ENCODE assay signal across 31 cellular contexts in the genomic region with DNA sequence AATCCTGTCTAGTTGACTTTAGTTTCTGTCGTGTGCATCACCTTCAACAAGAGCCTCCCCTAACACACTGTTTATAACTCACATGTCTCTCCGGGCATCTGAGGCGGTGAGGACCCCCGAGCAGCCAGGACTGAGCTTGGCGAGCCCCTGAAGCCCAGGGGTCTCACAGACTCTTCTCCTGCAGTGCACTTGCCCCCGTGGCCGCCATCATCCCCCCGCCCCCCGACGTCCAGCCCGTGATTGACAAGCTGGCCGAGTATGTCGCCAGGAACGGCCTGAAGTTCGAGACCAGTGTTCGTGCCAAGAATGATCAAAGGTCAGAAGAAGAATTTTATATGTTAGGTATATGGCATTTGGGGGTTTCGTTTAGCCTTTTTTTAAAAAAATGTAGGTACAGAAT.
"Had no signal": no experiment of that assay in that cellular context is flagged by ENCODE, and none has a peak within 500 bp of the region (broad histone marks: within the 10 kb centered on the region; RNA-seq: fewer than 3 reads in every experiment).

No MANE protein-coding gene starts in this region.

- H3K4me1 ChIP-seq: adrenal gland, body of pancreas, esophagus squamous epithelium, gastroesophageal sphincter had no signal

- H3K27me3 Mint-ChIP-seq: activated CD4-positive, alpha-beta memory T cell treated with anti-CD3 and anti-CD28 coated beads for 36 hours; activated CD4-positive, alpha-beta T cell treated with anti-CD3 and anti-CD28 coated beads for 36 hours; activated CD4-positive, alpha-beta T cell treated with anti-CD3 and anti-CD28 coated beads, Interleukin-2, amount 10 ng/mL, durations not matched to agents 24 days and 14 days; activated naive CD4-positive, alpha-beta T cell treated with anti-CD3 and anti-CD28 coated beads, Interleukin-2, amount 10 ng/mL, durations not matched to agents 7 days and 5 days; activated naive CD8-positive, alpha-beta T cell treated with anti-CD3 and anti-CD28 coated beads for 36 hours; activated naive CD8-positive, alpha-beta T cell treated with anti-CD3 and anti-CD28 coated beads, Interleukin-2, amount 50 U/mL, for 24 hours; dendritic cell treated with granulocyte-macrophage colony-stimulating factor and Interleukin-4, amounts not matched to agents 40 ng/mL and 50 ng/mL, for 4 days; T-helper 17 cell had no signal

- H3K4me3 ChIP-seq: adrenal gland, body of pancreas, coronary artery, dorsolateral prefrontal cortex, esophagus squamous epithelium, gastroesophageal sphincter, heart right ventricle had no signal

- ATAC-seq: activated CD4-positive, alpha-beta T cell treated with anti-CD3 and anti-CD28 coated beads for 36 hours; activated CD8-positive, alpha-beta T cell treated with anti-CD3 and anti-CD28 coated beads, Interleukin-2, amount 10 ng/mL, durations not matched to agents 7 days and 5 days; activated naive CD8-positive, alpha-beta T cell treated with anti-CD3 and anti-CD28 coated beads, Interleukin-2, amount 50 U/mL, for 24 hours; activated T-cell treated with anti-CD3 and anti-CD28 coated beads, Interleukin-2, amount 50 U/mL, for 72 hours; body of pancreas; gastroesophageal sphincter; heart right ventricle; T-helper 17 cell had no signal

- H3K4me1 Mint-ChIP-seq: activated naive CD8-positive, alpha-beta T cell treated with anti-CD3 and anti-CD28 coated beads, Interleukin-2, amount 50 U/mL, for 24 hours had no signal

- H3K27me3 ChIP-seq: adrenal gland, body of pancreas, dorsolateral prefrontal cortex, esophagus squamous epithelium, gastroesophageal sphincter, heart right ventricle had no signal

- H3K9me3 ChIP-seq: adrenal gland, body of pancreas, esophagus squamous epithelium, gastroesophageal sphincter, heart right ventricle had no signal

- H3K27ac Mint-ChIP-seq: activated CD4-positive, alpha-beta memory T cell treated with anti-CD3 and anti-CD28 coated beads for 36 hours; activated CD4-positive, alpha-beta T cell treated with anti-CD3 and anti-CD28 coated beads for 36 hours; activated CD4-positive, alpha-beta T cell treated with anti-CD3 and anti-CD28 coated beads, Interleukin-2, amount 10 ng/mL, durations not matched to agents 24 days and 14 days; activated CD8-positive, alpha-beta T cell treated with anti-CD3 and anti-CD28 coated beads, Interleukin-2, amount 10 ng/mL, durations not matched to agents 7 days and 5 days; activated naive CD4-positive, alpha-beta T cell treated with anti-CD3 and anti-CD28 coated beads, Interleukin-2, amount 10 ng/mL, durations not matched to agents 7 days and 5 days; activated naive CD8-positive, alpha-beta T cell treated with anti-CD3 and anti-CD28 coated beads for 36 hours; activated naive CD8-positive, alpha-beta T cell treated with anti-CD3 and anti-CD28 coated beads, Interleukin-2, amount 50 U/mL, for 24 hours; activated T-cell treated with anti-CD3 and anti-CD28 coated beads, Interleukin-2, amount 50 U/mL, for 72 hours; dendritic cell treated with granulocyte-macrophage colony-stimulating factor and Interleukin-4, amounts not matched to agents 40 ng/mL and 50 ng/mL, for 4 days; T-helper 17 cell; T-helper 2 cell treated with Interferon-gamma antibody and Interleukin-4, amounts not matched to agents 5 μg/mL and 100 μg/mL, for 36 hours had no signal

- H3K4me3 Mint-ChIP-seq: activated CD4-positive, alpha-beta memory T cell treated with anti-CD3 and anti-CD28 coated beads for 36 hours; activated CD4-positive, alpha-beta T cell treated with anti-CD3 and anti-CD28 coated beads for 36 hours; activated CD4-positive, alpha-beta T cell treated with anti-CD3 and anti-CD28 coated beads, Interleukin-2, amount 10 ng/mL, durations not matched to agents 24 days and 14 days; activated CD8-positive, alpha-beta T cell treated with anti-CD3 and anti-CD28 coated beads, Interleukin-2, amount 10 ng/mL, durations not matched to agents 7 days and 5 days; activated naive CD4-positive, alpha-beta T cell treated with anti-CD3 and anti-CD28 coated beads, Interleukin-2, amount 10 ng/mL, durations not matched to agents 7 days and 5 days; activated naive CD8-positive, alpha-beta T cell treated with anti-CD3 and anti-CD28 coated beads for 36 hours; activated naive CD8-positive, alpha-beta T cell treated with anti-CD3 and anti-CD28 coated beads, Interleukin-2, amount 50 U/mL, for 24 hours; activated T-cell treated with anti-CD3 and anti-CD28 coated beads, Interleukin-2, amount 50 U/mL, for 72 hours; dendritic cell treated with granulocyte-macrophage colony-stimulating factor and Interleukin-4, amounts not matched to agents 40 ng/mL and 50 ng/mL, for 4 days; T-helper 17 cell; T-helper 2 cell treated with Interferon-gamma antibody and Interleukin-4, amounts not matched to agents 5 μg/mL and 100 μg/mL, for 36 hours had no signal

- H3K9me3 Mint-ChIP-seq: activated CD4-positive, alpha-beta memory T cell treated with anti-CD3 and anti-CD28 coated beads for 36 hours; activated CD4-positive, alpha-beta T cell treated with anti-CD3 and anti-CD28 coated beads, Interleukin-2, amount 10 ng/mL, durations not matched to agents 24 days and 14 days; activated naive CD4-positive, alpha-beta T cell treated with anti-CD3 and anti-CD28 coated beads, Interleukin-2, amount 10 ng/mL, durations not matched to agents 7 days and 5 days; activated naive CD8-positive, alpha-beta T cell treated with anti-CD3 and anti-CD28 coated beads for 36 hours; activated naive CD8-positive, alpha-beta T cell treated with anti-CD3 and anti-CD28 coated beads, Interleukin-2, amount 50 U/mL, for 24 hours; activated T-cell treated with anti-CD3 and anti-CD28 coated beads, Interleukin-2, amount 50 U/mL, for 72 hours; dendritic cell treated with granulocyte-macrophage colony-stimulating factor and Interleukin-4, amounts not matched to agents 40 ng/mL and 50 ng/mL, for 4 days; T-helper 2 cell treated with Interferon-gamma antibody and Interleukin-4, amounts not matched to agents 5 μg/mL and 100 μg/mL, for 36 hours had no signal

- H3K27ac ChIP-seq: adrenal gland, body of pancreas, coronary artery, epithelial cell of prostate, esophagus squamous epithelium, gastroesophageal sphincter, heart right ventricle, WERI-Rb-1 had no signal

- DNase-seq: activated CD4-positive, alpha-beta memory T cell treated with anti-CD3 and anti-CD28 coated beads for 36 hours; activated CD4-positive, alpha-beta T cell treated with anti-CD3 and anti-CD28 coated beads for 36 hours; activated CD4-positive, alpha-beta T cell treated with anti-CD3 and anti-CD28 coated beads, Interleukin-2, amount 10 ng/mL, durations not matched to agents 24 days and 14 days; activated CD4-positive, CD25-positive, alpha-beta regulatory T cell; activated CD4-positive, CD25-positive, alpha-beta regulatory T cell treated with anti-CD3 and anti-CD28 coated beads, Interleukin-2, amount 50 U/mL, for 72 hours; activated CD8-positive, alpha-beta T cell treated with anti-CD3 and anti-CD28 coated beads, Interleukin-2, amount 10 ng/mL, durations not matched to agents 7 days and 5 days; activated gamma-delta T cell; activated naive CD4-positive, alpha-beta T cell; activated naive CD4-positive, alpha-beta T cell treated with anti-CD3 and anti-CD28 coated beads, Interleukin-2, amount 10 ng/mL, durations not matched to agents 7 days and 5 days; activated naive CD8-positive, alpha-beta T cell treated with anti-CD3 and anti-CD28 coated beads for 36 hours; activated naive CD8-positive, alpha-beta T cell treated with anti-CD3 and anti-CD28 coated beads, Interleukin-2, amount 50 U/mL, for 24 hours; activated T-cell treated with anti-CD3 and anti-CD28 coated beads, Interleukin-2, amount 50 U/mL, for 72 hours; adrenal gland; amygdala; aorta; body of pancreas; central memory CD4-positive, alpha-beta T cell; effector memory CD4-positive, alpha-beta T cell; esophagus squamous epithelium; foreskin melanocyte; heart right ventricle; T-helper 1 cell; T-helper 17 cell; T1000; WERI-Rb-1 had no signal
